Comparison of ENCODE assay signal across 23 cellular contexts in genomic region chr7:84809877-84810276, GRCh38.
DNase-seq lines count a peak whose midpoint lies in the region; ATAC-seq, FAIRE-seq and TF ChIP-seq lines count a peak whose summit lies in the region.
"Had no signal": no experiment of that assay in that cellular context is flagged by ENCODE, and none has a peak within 500 bp of the region (broad histone marks: within the 10 kb centered on the region; RNA-seq: fewer than 3 reads in every experiment).

No MANE protein-coding gene starts in this region.

- TF ChIP-seq CTCF in liver (IDR thresholded peaks at IDR 0.05; ENCODE audit: low read depth, low read length, missing input control) = no peak
- TF ChIP-seq CTCF in HepG2 (CRISPR knock-in tag; IDR thresholded peaks at IDR 0.05) = no peak
- TF ChIP-seq CTCF in K562 (IDR thresholded peaks at IDR 0.05 in 2 of 3, conservative IDR thresholded peaks at IDR 0.05 in 1 of 3; ENCODE audit: insufficient read depth in 2 of 3, low read depth in 1 of 3, low read length in 3 of 3) = no peak

- H3K79me1 ChIP-seq in neuronal stem cell (ENCODE audit: low read depth, low read length) = no peaks in the 10 kb centered on the region

- H2BK120ac ChIP-seq in neuronal stem cell (ENCODE audit: low read depth, low read length) = no peak overlapping the region

- no peaks in the 10 kb centered on the region for H3K9me1 ChIP-seq in K562 (ENCODE audit: control insufficient read depth, insufficient read depth, low read length)

- TF ChIP-seq EP300 in HepG2 (IDR thresholded peaks at IDR 0.05; ENCODE audit: low read depth in 2 of 2, low read length in 2 of 2) (no peak), HepG2 (CRISPR knock-in tag; IDR thresholded peaks at IDR 0.05; ENCODE audit: borderline replicate concordance) (no peak), K562 (IDR thresholded peaks at IDR 0.05; ENCODE audit: low read length) (no peak)

- peaks cover 0 to 2% (median 0%) of the 10 kb centered on the region in 4 donors for H3K27me3 ChIP-seq in liver (ENCODE audit: control insufficient read depth in 4 of 4, insufficient read depth in 4 of 4, low read length in 3 of 4)
- H3K27me3 ChIP-seq in HepG2 (ENCODE audit: control insufficient read depth in 1 of 2, insufficient read depth in 2 of 2, low read length in 2 of 2) = no peaks in the 10 kb centered on the region
- no peaks in the 10 kb centered on the region for H3K27me3 ChIP-seq in K562 (ENCODE audit: control insufficient read depth in 2 of 2, insufficient read depth in 2 of 2, low read length in 2 of 2)
- no peaks in the 10 kb centered on the region for H3K27me3 ChIP-seq in neuronal stem cell (ENCODE audit: control insufficient read depth in 3 of 3, insufficient read depth in 3 of 3, low read depth in 1 of 3, low read length in 3 of 3)
- H3K27me3 ChIP-seq: MG63 had no signal

- H3K27ac ChIP-seq in liver (ENCODE audit: low read depth in 1 of 2, low read length in 2 of 2) = no peak overlapping the region
- H3K27ac ChIP-seq in HepG2 (ENCODE audit: extremely low read length, insufficient read depth, low read length) = no peak overlapping the region
- peak overlapping the region; percentile 15; the same call in 1 of the 3 replicates for H3K27ac ChIP-seq in K562 (ENCODE audit: extremely low read depth, low read depth, low read length)
- no peak overlapping the region for H3K27ac ChIP-seq in neuronal stem cell (replicated peaks; ENCODE audit: low read length)

- H3K4me2 ChIP-seq in HepG2 (ENCODE audit: low read depth, low read length) = no peak overlapping the region
- H3K4me2 ChIP-seq in K562 (ENCODE audit: insufficient read depth, low read length) = no peak overlapping the region
- H3K4me2 ChIP-seq in neuronal stem cell (ENCODE audit: insufficient read depth, low read length, poor library complexity, severe bottlenecking) = no peak overlapping the region

- H2BK15ac ChIP-seq in neuronal stem cell (ENCODE audit: low read length) = no peak overlapping the region

- H3K4me1 ChIP-seq in liver (ENCODE audit: control insufficient read depth in 4 of 4, insufficient read depth in 4 of 4, low read length in 3 of 4) (no peaks in the 10 kb centered on the region), HepG2 (ENCODE audit: insufficient read depth, low read length) (no peaks in the 10 kb centered on the region), K562 (replicated peaks in 1 of 2; ENCODE audit: control insufficient read depth in 2 of 2, insufficient read depth in 2 of 2, low read length in 2 of 2) (no peaks in the 10 kb centered on the region), neuronal stem cell (ENCODE audit: control insufficient read depth in 2 of 2, insufficient read depth in 1 of 2, low read depth in 1 of 2, low read length in 2 of 2) (no peaks in the 10 kb centered on the region)

- no peak overlapping the region for H3K9ac ChIP-seq in liver (ENCODE audit: low read depth in 1 of 2, low read length in 2 of 2)
- no peak overlapping the region for H3K9ac ChIP-seq in HepG2 (ENCODE audit: insufficient read depth, low read depth, low read length)
- H3K9ac ChIP-seq in K562 (ENCODE audit: insufficient read depth in 1 of 2, low read depth in 2 of 2, low read length in 2 of 2) = no peak overlapping the region
- H3K9ac ChIP-seq in neuronal stem cell (ENCODE audit: low read depth, low read length, poor library complexity) = no peak overlapping the region

- no peak overlapping the region for H2BK5ac ChIP-seq in neuronal stem cell (ENCODE audit: low read length)

- no peak for FAIRE-seq in HepG2 (lab: Jason Lieb, UNC)
- peak; percentile 57 for FAIRE-seq in K562 (lab: Jason Lieb, UNC)
- FAIRE-seq: A204.1, GM18507 had no signal

- no peaks in the 10 kb centered on the region for H4K20me1 ChIP-seq in HepG2 (ENCODE audit: insufficient read depth, low read length)
- H4K20me1 ChIP-seq in K562 (replicated peaks; ENCODE audit: control insufficient read depth, insufficient read depth, low read length) = no peaks in the 10 kb centered on the region

- 34% methylated on average over 1 of the region's 1 CpG for WGBS in liver
- WGBS in HepG2 (ENCODE audit: low lambda C conversion rate) = 0% methylated on average over 1 of the region's 1 CpG
- WGBS in K562 (ENCODE audit: insufficient coverage, low coverage, missing lambda C conversion rate) = 27% methylated on average over 1 of the region's 1 CpG
- WGBS in neuronal stem cell (ENCODE audit: extremely low coverage in 2 of 2, insufficient read length in 2 of 2, insufficient replicate concordance in 1 of 2), 2 donors = no CpG with 5 or more reads among the region's 1 CpG

- H3K14ac ChIP-seq in neuronal stem cell (ENCODE audit: low read length) = no peak overlapping the region

- POLR2A ChIA-PET in HepG2 (lab: Yijun Ruan, JAX) = no interaction called here
- POLR2A ChIA-PET in K562 (lab: Yijun Ruan, JAX) = interaction anchor here (0.6 kb wide), 1 partner anchor 46 kb away, joined by 3 read pairs; no protein-coding TSS in a partner anchor

- H4K91ac ChIP-seq in neuronal stem cell (ENCODE audit: low read depth, low read length, poor library complexity) = no peak overlapping the region

- TF ChIP-seq POLR2A in HepG2 (IDR thresholded peaks at IDR 0.05; ENCODE audit: insufficient read depth in 1 of 2, low read depth in 2 of 2, low read length in 2 of 2) (no peak), K562 (conservative IDR thresholded peaks at IDR 0.05) (no peak)

- in situ Hi-C loops in HepG2 (cut with HindIII; ENCODE audit: extremely low pct_ligation_motif_present, low pct_unique_long_range_greater_than_20kb) = no loop called here
- in situ Hi-C loops in K562 (cut with MboI) = no loop called here

- CTCF ChIA-PET in HepG2 (lab: Yijun Ruan, JAX; ENCODE audit: low intra/inter-chr PET ratio, low total read pairs) (no interaction called here), K562 (lab: Yijun Ruan, JAX; ENCODE audit: low intra/inter-chr PET ratio) (no interaction called here)

- H3K9me3 ChIP-seq in liver (ENCODE audit: control insufficient read depth in 4 of 4, low read length in 3 of 4) (no peaks in the 10 kb centered on the region), HepG2 (ENCODE audit: low read length) (no peaks in the 10 kb centered on the region), K562 (replicated peaks; ENCODE audit: control insufficient read depth, insufficient read depth, low read depth, low read length) (no peaks in the 10 kb centered on the region), neuronal stem cell (replicated peaks in 1 of 2; ENCODE audit: control insufficient read depth in 2 of 2, insufficient read depth in 1 of 2, low read depth in 1 of 2, low read length in 2 of 2) (peaks cover 0 to 3% of the 10 kb centered on the region in 2 donors)
- H3K9me3 ChIP-seq: MG63 had no signal

- no peak overlapping the region for H2AK5ac ChIP-seq in neuronal stem cell (ENCODE audit: low read depth, low read length)

- H3K79me2 ChIP-seq in HepG2 (ENCODE audit: insufficient read depth, low read length) (no peaks in the 10 kb centered on the region), K562 (ENCODE audit: control insufficient read depth, insufficient read depth, low read length) (no peaks in the 10 kb centered on the region)

- H4K8ac ChIP-seq in neuronal stem cell (ENCODE audit: low read depth, low read length) = no peak overlapping the region

- no peak overlapping the region for H3K23ac ChIP-seq in neuronal stem cell (ENCODE audit: low read depth, low read length, poor library complexity)

- ATAC-seq in HepG2 (no peak), K562 (peak; percentile 68), HG02759 (IDR thresholded peaks at IDR 0.05; ENCODE audit: unreplicated experiment) (no peak)
- ATAC-seq: Panc1 had no signal

- DNase-seq in HepG2 (ENCODE audit: low spot score) (no peak), K562 (ENCODE audit: extremely low read depth in 1 of 4, low spot score in 3 of 4) (no peak), neuronal stem cell (ENCODE audit: low spot score) (no peak), OCI-M2 (lab: John Stamatoyannopoulos, UW; ENCODE audit: unreplicated experiment) (no peak), NCI-H1436 treated with DMSO at 0.1 percent for 48 hours (lab: John Stamatoyannopoulos, UW) (no peak)
- DNase-seq: C1 segment of cervical spinal cord; CD4-positive, alpha-beta memory T cell; COR-L47; DMS53; HCEC 1CT; MG63; NCI-H1105 treated with DMSO at 0.1 percent for 48 hours; NCI-H2029; NCI-H446 treated with DMSO at 0.1 percent for 48 hours; NCI-H526; NCI-H82; SHP77 treated with DMSO at 0.1 percent for 48 hours; SW 1271 had no signal

- H3K4me3 ChIP-seq in liver (ENCODE audit: low read depth in 1 of 3, low read length in 3 of 3) (no peak overlapping the region), HepG2 (replicated peaks in 1 of 3; ENCODE audit: insufficient read depth in 1 of 3, low read depth in 2 of 3, low read length in 3 of 3) (no peak overlapping the region), K562 (no peak overlapping the region), neuronal stem cell (ENCODE audit: low read length in 2 of 2) (no peak overlapping the region)
- H3K4me3 ChIP-seq: MG63 had no signal

- H2AFZ ChIP-seq in HepG2 (ENCODE audit: low read length) = no peak overlapping the region
- H2AFZ ChIP-seq in K562 (ENCODE audit: low read depth, low read length) = no peak overlapping the region
- H2AFZ ChIP-seq in neuronal stem cell (ENCODE audit: low read length) = peak overlapping the region; percentile 14

- H3K36me3 ChIP-seq in liver (ENCODE audit: control insufficient read depth in 4 of 4, insufficient read depth in 3 of 4, low read depth in 1 of 4, low read length in 3 of 4) (no peaks in the 10 kb centered on the region), HepG2 (replicated peaks in 1 of 2; ENCODE audit: control insufficient read depth in 1 of 2, insufficient read depth in 2 of 2, low read length in 2 of 2) (no peaks in the 10 kb centered on the region), K562 (ENCODE audit: control insufficient read depth, insufficient read depth, low read length) (no peaks in the 10 kb centered on the region; the same call in 2 of the 3 replicates), neuronal stem cell (replicated peaks in 1 of 2; ENCODE audit: control insufficient read depth in 2 of 2, insufficient read depth in 2 of 2, low read length in 2 of 2) (no peaks in the 10 kb centered on the region)
- H3K36me3 ChIP-seq: MG63 had no signal

- H3K4ac ChIP-seq in neuronal stem cell (ENCODE audit: low read length) = no peak overlapping the region

- H2BK12ac ChIP-seq in neuronal stem cell (ENCODE audit: low read length) = no peak overlapping the region

- no TSS peak for BruUV-seq in HepG2 (replicated peaks; lab: Mats Ljungman, UMichigan)
- BruUV-seq in K562 (replicated peaks; lab: Mats Ljungman, UMichigan) = no TSS peak

- H3K18ac ChIP-seq in neuronal stem cell (ENCODE audit: low read length) = no peak overlapping the region

- intact Hi-C loops in HepG2 (cut with micrococcal nuclease; ENCODE audit: unreplicated experiment) (no loop called here), K562 (cut with micrococcal nuclease) (no loop called here)

- TF ChIP-seq RAD21 in liver (IDR thresholded peaks at IDR 0.05) = no peak
- TF ChIP-seq RAD21 in HepG2 (CRISPR knock-in tag; IDR thresholded peaks at IDR 0.05) = no peak
- TF ChIP-seq RAD21 in K562 (CRISPR knock-in tag; conservative IDR thresholded peaks at IDR 0.05 in 1 of 2, IDR thresholded peaks at IDR 0.05 in 1 of 2) = no peak

TF ChIP-seq in liver, 16 proteins besides CTCF, POLR2A, EP300 and RAD21 (continues in another document):
- TF ChIP-seq NR2F2 (IDR thresholded peaks at IDR 0.05) = peak; percentile 79

TF ChIP-seq in HepG2, 621 proteins besides CTCF, POLR2A, EP300 and RAD21 (continues in another document):
- TF ChIP-seq BCL6 (CRISPR knock-in tag; IDR thresholded peaks at IDR 0.05) = no peak

TF ChIP-seq in K562, 482 proteins besides CTCF, POLR2A, EP300 and RAD21 (continues in another document):
- TF ChIP-seq SMARCA4 (IDR thresholded peaks at IDR 0.05) = no peak
